ENCODE assay signal across 19 cellular contexts in the genomic region with DNA sequence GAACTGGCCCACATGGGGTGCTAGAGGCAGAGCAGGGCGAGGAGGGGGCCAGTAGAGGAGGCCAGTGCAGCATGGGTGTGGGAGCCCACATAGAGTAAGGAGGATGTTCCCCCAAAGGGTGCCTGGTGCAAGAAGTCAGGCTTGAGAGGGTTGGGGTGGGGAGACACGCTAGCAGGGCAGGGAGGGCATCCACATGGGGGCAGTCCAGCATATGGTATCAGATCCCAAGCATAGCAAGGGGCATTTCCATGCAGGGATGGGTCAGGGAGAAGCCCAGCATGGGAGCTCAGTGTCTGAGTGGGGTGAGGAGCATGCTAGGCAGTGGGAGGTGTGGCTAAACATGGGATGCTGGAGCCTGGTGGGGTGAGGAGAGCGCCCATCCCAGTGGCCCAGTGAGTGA.
"Had no signal": no experiment of that assay in that cellular context is flagged by ENCODE, and none has a peak within 500 bp of the region (broad histone marks: within the 10 kb centered on the region; RNA-seq: fewer than 3 reads in every experiment).

No MANE protein-coding gene starts in this region.

- H3K9me3 ChIP-seq: testis had no signal

- ATAC-seq: activated naive CD8-positive, alpha-beta T cell treated with anti-CD3 and anti-CD28 coated beads, Interleukin-2, amount 50 U/mL, for 24 hours; gastrocnemius medialis; psoas muscle had no signal

- H3K4me1 Mint-ChIP-seq: activated naive CD8-positive, alpha-beta T cell treated with anti-CD3 and anti-CD28 coated beads, Interleukin-2, amount 50 U/mL, for 24 hours; brain; neural progenitor cell had no signal

- H3K27ac Mint-ChIP-seq: activated naive CD8-positive, alpha-beta T cell treated with anti-CD3 and anti-CD28 coated beads, Interleukin-2, amount 50 U/mL, for 24 hours; activated T-helper 1 cell treated with anti-CD3 and anti-CD28 coated beads, Interleukin-12 subunit alpha, Interleukin-12 subunit beta, Interleukin-2, Interleukin-4 antibody, amounts not matched to agents 30 ng/mL and 10 ng/mL and 1 ng/mL, durations not matched to agents 14 hours and 24 hours and 36 hours; brain; neural progenitor cell; type B pancreatic cell had no signal

- H3K36me3 ChIP-seq: gastrocnemius medialis, left ventricle myocardium inferior, neural progenitor cell had no signal

- H3K4me3 ChIP-seq: gastrocnemius medialis, left ventricle myocardium inferior, neural progenitor cell, psoas muscle, testis had no signal

- H3K27me3 Mint-ChIP-seq: type B pancreatic cell had no signal

- H3K4me1 ChIP-seq: gastrocnemius medialis, left ventricle myocardium inferior, neural progenitor cell, psoas muscle, testis had no signal

- H3K9ac ChIP-seq: neural progenitor cell had no signal

- H3K4me2 ChIP-seq: neural progenitor cell had no signal

- H2AFZ ChIP-seq: neural progenitor cell had no signal

- H3K27ac ChIP-seq: gastrocnemius medialis, left ventricle myocardium inferior, neural progenitor cell, psoas muscle, testis had no signal

- H3K27me3 ChIP-seq: neural progenitor cell, testis had no signal

- H3K4me3 Mint-ChIP-seq: activated naive CD8-positive, alpha-beta T cell treated with anti-CD3 and anti-CD28 coated beads, Interleukin-2, amount 50 U/mL, for 24 hours; activated T-helper 1 cell treated with anti-CD3 and anti-CD28 coated beads, Interleukin-12 subunit alpha, Interleukin-12 subunit beta, Interleukin-2, Interleukin-4 antibody, amounts not matched to agents 30 ng/mL and 10 ng/mL and 1 ng/mL, durations not matched to agents 14 hours and 24 hours and 36 hours; brain; neural progenitor cell; type B pancreatic cell had no signal

- DNase-seq: activated CD4-positive, CD25-positive, alpha-beta regulatory T cell treated with anti-CD3 and anti-CD28 coated beads, Interleukin-2, amount 50 U/mL, for 72 hours; activated naive CD8-positive, alpha-beta T cell treated with anti-CD3 and anti-CD28 coated beads, Interleukin-2, amount 50 U/mL, for 24 hours; activated T-cell treated with anti-CD3 and anti-CD28 coated beads for 4 hours; anterior cingulate cortex; central memory CD4-positive, alpha-beta T cell; erythroblast; gastrocnemius medialis; head of caudate nucleus; left ventricle myocardium inferior; mammary epithelial cell; psoas muscle; right cardiac atrium; stimulated activated CD4-positive, alpha-beta T cell treated with anti-CD3 and anti-CD28 coated beads, Interleukin-2, amount 100 ng/mL, for 24 hours; T1000; testis had no signal

- H3K36me3 Mint-ChIP-seq: brain, type B pancreatic cell had no signal
